8 cellular contexts compared by ENCODE assay signal in the genomic region with DNA sequence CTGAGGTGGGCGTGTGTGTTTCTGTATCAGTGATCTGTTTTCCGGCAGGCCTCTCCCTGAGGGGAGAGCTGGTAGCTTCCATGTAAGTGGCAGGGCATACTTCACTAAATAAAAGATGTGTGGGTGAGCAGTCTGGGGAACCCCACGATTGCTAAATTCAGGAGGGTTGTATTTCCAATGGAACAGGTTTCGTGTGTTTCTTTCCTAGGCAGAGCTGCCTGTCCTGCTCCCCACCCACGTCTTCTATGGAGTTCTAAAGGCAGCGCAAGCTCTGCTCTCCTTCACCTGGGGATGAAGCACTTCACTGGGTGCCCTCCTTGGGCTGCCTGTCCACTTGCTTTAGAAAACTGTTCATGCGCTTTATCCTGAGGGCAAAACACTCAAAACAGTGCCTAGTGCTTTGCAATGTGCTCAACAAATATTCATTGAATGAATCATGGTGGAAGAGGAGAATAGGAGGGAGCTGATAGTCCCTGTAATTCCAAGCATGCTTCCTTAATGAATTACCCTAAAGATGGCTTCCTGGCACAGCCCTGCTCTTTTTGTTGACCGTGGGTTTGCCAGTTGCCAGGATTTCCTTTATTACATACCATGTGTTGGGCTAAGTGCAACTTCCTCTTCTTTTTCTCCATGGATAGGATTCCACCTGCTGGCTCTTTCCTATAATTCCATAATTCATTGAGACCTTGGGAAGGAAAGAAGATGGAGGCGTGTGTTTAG. TPM values are rescaled to one million over a fixed set of nuclear protein-coding genes. Genes with fewer than 3 reads are reported as not detected.
DNase-seq lines count a peak whose midpoint lies in the region; ATAC-seq and TF ChIP-seq lines count a peak whose summit lies in the region.

No MANE protein-coding gene starts in this region.

- peak overlapping the region; percentile 28 for H3K27ac Mint-ChIP-seq in activated CD4-positive, alpha-beta memory T cell treated with anti-CD3 and anti-CD28 coated beads for 36 hours
- H3K27ac Mint-ChIP-seq in activated CD4-positive, alpha-beta memory T cell treated with anti-CD3 and anti-CD28 coated beads, Interleukin-2, amount 10 ng/mL, durations not matched to agents 7 days and 5 days, result no peak overlapping the region
- H3K27ac Mint-ChIP-seq in progenitor cell of endocrine pancreas, result no peak overlapping the region

- no peaks in the 10 kb centered on the region for H3K36me3 Mint-ChIP-seq in activated CD4-positive, alpha-beta memory T cell treated with anti-CD3 and anti-CD28 coated beads for 36 hours
- no peaks in the 10 kb centered on the region for H3K36me3 Mint-ChIP-seq in activated CD4-positive, alpha-beta memory T cell treated with anti-CD3 and anti-CD28 coated beads, Interleukin-2, amount 10 ng/mL, durations not matched to agents 7 days and 5 days (ENCODE audit: low read depth)
- no peaks in the 10 kb centered on the region for H3K36me3 Mint-ChIP-seq in progenitor cell of endocrine pancreas (ENCODE audit: insufficient read depth)

- DNase-seq in activated CD4-positive, alpha-beta memory T cell treated with anti-CD3 and anti-CD28 coated beads for 36 hours, result peak; percentile 46
- no peak for DNase-seq in activated CD4-positive, alpha-beta memory T cell treated with anti-CD3 and anti-CD28 coated beads, Interleukin-2, amount 10 ng/mL, durations not matched to agents 7 days and 5 days
- DNase-seq in RKO (ENCODE audit: low spot score) (peak; percentile 64), foreskin fibroblast (peak; percentile 76 to 87), transverse colon (peak; percentile 22), progenitor cell of endocrine pancreas (ENCODE audit: low spot score, unreplicated experiment) (no peak)

- H3K9me3 Mint-ChIP-seq in activated CD4-positive, alpha-beta memory T cell treated with anti-CD3 and anti-CD28 coated beads for 36 hours, result no peaks in the 10 kb centered on the region
- no peaks in the 10 kb centered on the region for H3K9me3 Mint-ChIP-seq in activated CD4-positive, alpha-beta memory T cell treated with anti-CD3 and anti-CD28 coated beads, Interleukin-2, amount 10 ng/mL, durations not matched to agents 7 days and 5 days
- H3K9me3 Mint-ChIP-seq in progenitor cell of endocrine pancreas (ENCODE audit: low read depth), result no peaks in the 10 kb centered on the region

- ATAC-seq in GM18517 (IDR thresholded peaks at IDR 0.05; ENCODE audit: unreplicated experiment) (no peak), GM19351 (IDR thresholded peaks at IDR 0.05; ENCODE audit: unreplicated experiment) (no peak)

- H3K27me3 Mint-ChIP-seq in activated CD4-positive, alpha-beta memory T cell treated with anti-CD3 and anti-CD28 coated beads for 36 hours, result no peaks in the 10 kb centered on the region
- H3K27me3 Mint-ChIP-seq in activated CD4-positive, alpha-beta memory T cell treated with anti-CD3 and anti-CD28 coated beads, Interleukin-2, amount 10 ng/mL, durations not matched to agents 7 days and 5 days, result no peaks in the 10 kb centered on the region
- H3K27me3 Mint-ChIP-seq in progenitor cell of endocrine pancreas, result no peaks in the 10 kb centered on the region

- 57 to 75% methylated on average over 3 to 9 of the region's 9 CpGs for WGBS in transverse colon (ENCODE audit: low coverage in 1 of 2), 2 donors

- H3K4me3 Mint-ChIP-seq in activated CD4-positive, alpha-beta memory T cell treated with anti-CD3 and anti-CD28 coated beads for 36 hours, result no peak overlapping the region
- no peak overlapping the region for H3K4me3 Mint-ChIP-seq in activated CD4-positive, alpha-beta memory T cell treated with anti-CD3 and anti-CD28 coated beads, Interleukin-2, amount 10 ng/mL, durations not matched to agents 7 days and 5 days
- H3K4me3 Mint-ChIP-seq in progenitor cell of endocrine pancreas (ENCODE audit: low read depth), result no peak overlapping the region

- H3K27ac ChIP-seq in transverse colon, result peak overlapping the region in 2 of 4 donors; percentile 23 to 39

- no peaks in the 10 kb centered on the region for H3K36me3 ChIP-seq in transverse colon

- in situ Hi-C loops in transverse colon (cut with MboI; ENCODE audit: low pct_ligation_motif_present in 1 of 4, low pct_unique_long_range_greater_than_20kb in 1 of 4, low sequenced_read_pairs in 3 of 4), result no loop called here

- TF ChIP-seq CTCF in foreskin fibroblast (IDR thresholded peaks at IDR 0.05; ENCODE audit: low read depth, low read length), result no peak
- peak in 4 of 5 experiments; percentile 16 to 47 (median 24) for TF ChIP-seq CTCF in transverse colon (IDR thresholded peaks at IDR 0.05)
- TF ChIP-seq CTCF in progenitor cell of endocrine pancreas (IDR thresholded peaks at IDR 0.05; ENCODE audit: unreplicated experiment), result no peak

- peaks cover 11% of the 10 kb centered on the region for H3K4me1 Mint-ChIP-seq in activated CD4-positive, alpha-beta memory T cell treated with anti-CD3 and anti-CD28 coated beads for 36 hours (ENCODE audit: low read depth)
- no peaks in the 10 kb centered on the region for H3K4me1 Mint-ChIP-seq in activated CD4-positive, alpha-beta memory T cell treated with anti-CD3 and anti-CD28 coated beads, Interleukin-2, amount 10 ng/mL, durations not matched to agents 7 days and 5 days
- no peaks in the 10 kb centered on the region for H3K4me1 Mint-ChIP-seq in progenitor cell of endocrine pancreas (ENCODE audit: low read depth)

- H3K9me3 ChIP-seq in transverse colon, result no peaks in the 10 kb centered on the region

- CTCF ChIA-PET in activated CD4-positive, alpha-beta memory T cell treated with anti-CD3 and anti-CD28 coated beads for 36 hours (lab: Charles Lee), result interaction anchor here (1.6 kb wide), 1 partner anchor 9 kb away, joined by 6 read pairs; no protein-coding TSS in a partner anchor
- CTCF ChIA-PET in activated CD4-positive, alpha-beta memory T cell treated with anti-CD3 and anti-CD28 coated beads, Interleukin-2, amount 10 ng/mL, durations not matched to agents 7 days and 5 days (lab: Charles Lee), result interaction anchor here (1.0 kb wide), 1 partner anchor 19 kb away, joined by 3 read pairs; no protein-coding TSS in a partner anchor

- H3K4me1 ChIP-seq in transverse colon, result peaks cover 0 to 6% (median 4%) of the 10 kb centered on the region in 4 donors

- no peak for TF ChIP-seq EP300 in transverse colon (IDR thresholded peaks at IDR 0.05; ENCODE audit: low read depth)

- no peak for TF ChIP-seq POLR2A in transverse colon (IDR thresholded peaks at IDR 0.05)

- POLR2A ChIA-PET in activated CD4-positive, alpha-beta memory T cell treated with anti-CD3 and anti-CD28 coated beads for 36 hours (lab: Charles Lee), result interaction anchor here (0.7 to 0.9 kb wide), 2 partner anchors 13 to 14 kb away, joined by 3 to 4 read pairs; no protein-coding TSS in a partner anchor
- POLR2A ChIA-PET in activated CD4-positive, alpha-beta memory T cell treated with anti-CD3 and anti-CD28 coated beads, Interleukin-2, amount 10 ng/mL, durations not matched to agents 7 days and 5 days (lab: Charles Lee), result interaction anchor here (0.7 kb wide), 1 partner anchor 240 kb away, joined by 3 read pairs; no protein-coding TSS in a partner anchor

- intact Hi-C loops in activated CD4-positive, alpha-beta memory T cell treated with anti-CD3 and anti-CD28 coated beads for 36 hours (cut with micrococcal nuclease), result loop anchor here (10.0 kb wide), 1 partner anchor 45 kb away; no protein-coding TSS in a partner anchor
- intact Hi-C loops in transverse colon (cut with DNase I; ENCODE audit: low total_unique reads), result no loop called here

- H3K27me3 ChIP-seq in transverse colon, result no peaks in the 10 kb centered on the region

- H3K4me3 ChIP-seq in foreskin fibroblast (ENCODE audit: low read depth in 1 of 2, low read length in 2 of 2) (no peak overlapping the region), transverse colon (no peak overlapping the region)

RNA-seq across cellular contexts. Expression of a gene that starts 50.6 kb away (rescaled TPM):
- total RNA-seq in activated CD4-positive, alpha-beta memory T cell treated with anti-CD3 and anti-CD28 coated beads for 36 hours, result 10 to 100 TPM; 39.1 to 40.6 TPM
- total RNA-seq in activated CD4-positive, alpha-beta memory T cell treated with anti-CD3 and anti-CD28 coated beads, Interleukin-2, amount 10 ng/mL, durations not matched to agents 7 days and 5 days, result 10 to 100 TPM; 42.9 to 45.0 TPM
- total RNA-seq in transverse colon, result 10 to 100 TPM; 18.3 to 93.1 (median 43.8) TPM
- 78.8 and 79.3 TPM in 2 replicates for total RNA-seq in progenitor cell of endocrine pancreas

Comparison
In these comparisons a context has a peak if more than half of its experiments do, and no peak if none do; other contexts are left out.
1. DNase-seq: peak in activated CD4-positive, alpha-beta memory T cell treated with anti-CD3 and anti-CD28 coated beads for 36 hours (single experiment), RKO (single experiment), foreskin fibroblast (2 of 2) and transverse colon (single experiment); none in activated CD4-positive, alpha-beta memory T cell treated with anti-CD3 and anti-CD28 coated beads, Interleukin-2, amount 10 ng/mL, durations not matched to agents 7 days and 5 days (single experiment) and progenitor cell of endocrine pancreas (single experiment).
2. CTCF ChIP-seq: peak in transverse colon (4 of 5); none in foreskin fibroblast (single experiment) and progenitor cell of endocrine pancreas (single experiment).